ENCODE assay signal across 1 cellular context in genomic region chr2:218217366-218218309, GRCh38.
A peak's percentile ranks its signal among the peaks of the same experiment; 100 is the strongest.
TF ChIP-seq lines count a peak whose summit lies in the region.

No MANE protein-coding gene starts in this region.

TF ChIP-seq in HEK293, 187 proteins besides CTCF, POLR2A, EP300 and RAD21 (continued from another document):
- TF ChIP-seq ZNF513 (tag by site-specific recombination; IDR thresholded peaks at IDR 0.05), result no peak
- no peak for TF ChIP-seq ZNF138 (tag by site-specific recombination; IDR thresholded peaks at IDR 0.05; ENCODE audit: borderline replicate concordance)
- TF ChIP-seq, protein P1, sequence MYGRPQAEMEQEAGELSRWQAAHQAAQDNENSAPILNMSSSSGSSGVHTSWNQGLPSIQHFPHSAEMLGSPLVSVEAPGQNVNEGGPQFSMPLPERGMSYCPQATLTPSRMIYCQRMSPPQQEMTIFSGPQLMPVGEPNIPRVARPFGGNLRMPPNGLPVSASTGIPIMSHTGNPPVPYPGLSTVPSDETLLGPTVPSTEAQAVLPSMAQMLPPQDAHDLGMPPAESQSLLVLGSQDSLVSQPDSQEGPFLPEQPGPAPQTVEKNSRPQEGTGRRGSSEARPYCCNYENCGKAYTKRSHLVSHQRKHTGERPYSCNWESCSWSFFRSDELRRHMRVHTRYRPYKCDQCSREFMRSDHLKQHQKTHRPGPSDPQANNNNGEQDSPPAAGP (tag by site-specific recombination; IDR thresholded peaks at IDR 0.05), result 0 out of 2 replicates have a peak, but pooled peaks have one; percentile 35
- TF ChIP-seq ZNF335 (tag by site-specific recombination; conservative IDR thresholded peaks at IDR 0.05), result peak; percentile 26; the same call in 1 of the 2 replicates
- TF ChIP-seq ZSCAN18 (tag by site-specific recombination; IDR thresholded peaks at IDR 0.05), result no peak
- TF ChIP-seq EGR2 (tag by site-specific recombination; IDR thresholded peaks at IDR 0.05; ENCODE audit: low read depth), result peak; percentile 94
- TF ChIP-seq ZBTB11 (tag by site-specific recombination; conservative IDR thresholded peaks at IDR 0.05; ENCODE audit: low read depth), result peak; percentile 41; the same call in 1 of the 2 replicates
- no peak for TF ChIP-seq WT1 (tag by site-specific recombination; IDR thresholded peaks at IDR 0.05)
- TF ChIP-seq ZNF16 (tag by site-specific recombination; IDR thresholded peaks at IDR 0.05; ENCODE audit: low read depth), result no peak
- TF ChIP-seq ZNF704 (tag by site-specific recombination; IDR thresholded peaks at IDR 0.05), result no peak
- peak; percentile 28; the same call in 1 of the 2 replicates for TF ChIP-seq KLF1 (tag by site-specific recombination; IDR thresholded peaks at IDR 0.05)
- TF ChIP-seq ZNF112 (tag by site-specific recombination; IDR thresholded peaks at IDR 0.05), result no peak
- no peak for TF ChIP-seq REST (tag by site-specific recombination; IDR thresholded peaks at IDR 0.05)
- TF ChIP-seq HOXC10 (CRISPR knock-in tag; IDR thresholded peaks at IDR 0.05), result no peak
- no peak for TF ChIP-seq KLF10 (tag by site-specific recombination; IDR thresholded peaks at IDR 0.05)
- no peak for TF ChIP-seq ZNF175 (tag by site-specific recombination; IDR thresholded peaks at IDR 0.05)
- no peak for TF ChIP-seq ZNF18 (tag by site-specific recombination; IDR thresholded peaks at IDR 0.05)
- no peak for TF ChIP-seq ZSCAN5A (tag by site-specific recombination; IDR thresholded peaks at IDR 0.05)
- TF ChIP-seq GFI1B (tag by site-specific recombination; IDR thresholded peaks at IDR 0.05), result no peak
- no peak for TF ChIP-seq ZNF121 (tag by site-specific recombination; IDR thresholded peaks at IDR 0.05)
